ENCODE assay signal across 17 cellular contexts in the genomic region with DNA sequence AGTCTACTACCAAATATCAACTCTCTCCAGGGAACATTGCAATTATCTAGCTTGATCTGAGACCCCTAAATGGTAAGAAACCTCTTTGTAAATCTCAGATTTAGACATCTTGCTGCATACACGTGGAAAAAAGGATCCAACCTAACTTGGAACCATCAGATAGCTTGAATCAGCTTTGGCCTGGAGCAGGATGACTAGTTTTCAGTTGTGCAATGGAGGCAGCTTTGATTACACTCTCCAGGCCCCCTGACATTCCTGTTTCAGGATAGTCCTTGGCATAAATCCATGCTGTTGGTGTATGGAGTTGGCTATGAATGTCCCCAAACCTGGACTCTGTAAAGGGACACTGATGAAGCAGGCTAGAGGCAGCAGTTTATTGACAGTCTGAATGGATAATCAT.
DNase-seq lines count a peak whose midpoint lies in the region; ATAC-seq, FAIRE-seq and TF ChIP-seq lines count a peak whose summit lies in the region.
"Had no signal": no experiment of that assay in that cellular context is flagged by ENCODE, and none has a peak within 500 bp of the region (broad histone marks: within the 10 kb centered on the region; RNA-seq: fewer than 3 reads in every experiment).

No MANE protein-coding gene starts in this region.

- ATAC-seq in naive thymus-derived CD4-positive, alpha-beta T cell, result no peak
- ATAC-seq: CD8-positive, alpha-beta T cell; HCT116 had no signal

- H3K36me3 ChIP-seq in bronchial epithelial cell (ENCODE audit: control insufficient read depth, insufficient read depth, low read length) (no peaks in the 10 kb centered on the region), tibial artery (no peaks in the 10 kb centered on the region)
- no peaks in the 10 kb centered on the region for H3K36me3 ChIP-seq in naive thymus-derived CD4-positive, alpha-beta T cell (ENCODE audit: control insufficient read depth in 2 of 3, insufficient read depth in 3 of 3, low read length in 3 of 3)
- H3K36me3 ChIP-seq: BE2C had no signal

- DNase-seq in H4 (ENCODE audit: low spot score) (peak; percentile 27), RWPE1 (ENCODE audit: low spot score) (peak; percentile 14), bronchial epithelial cell (ENCODE audit: low read depth) (peak; percentile 25), CD1c-positive myeloid dendritic cell (ENCODE audit: extremely low spot score) (no peak), HuH-7.5 (ENCODE audit: low spot score) (no peak), tibial artery (no peak)
- no peak for DNase-seq in naive thymus-derived CD4-positive, alpha-beta T cell
- DNase-seq: BE2C; Caco-2; CD8-positive, alpha-beta T cell; DND-41; GF-D8 had no signal

- no peak overlapping the region for H3K4me3 Mint-ChIP-seq in naive thymus-derived CD4-positive, alpha-beta T cell
- H3K4me3 Mint-ChIP-seq: CD8-positive, alpha-beta T cell had no signal

- H3K27me3 ChIP-seq in bronchial epithelial cell (ENCODE audit: control insufficient read depth, insufficient read depth, low read length) (no peaks in the 10 kb centered on the region), tibial artery (no peaks in the 10 kb centered on the region)
- no peaks in the 10 kb centered on the region for H3K27me3 ChIP-seq in naive thymus-derived CD4-positive, alpha-beta T cell (ENCODE audit: control insufficient read depth in 2 of 2, insufficient read depth in 2 of 2, low read length in 2 of 2)
- H3K27me3 ChIP-seq: BE2C had no signal

- no peaks in the 10 kb centered on the region for H3K27me3 Mint-ChIP-seq in naive thymus-derived CD4-positive, alpha-beta T cell

- CTCF ChIA-PET in RWPE1 (lab: Yijun Ruan, JAX), result no interaction called here
- CTCF ChIA-PET in naive thymus-derived CD4-positive, alpha-beta T cell (lab: Charles Lee), result no interaction called here

- no peaks in the 10 kb centered on the region for H3K4me1 ChIP-seq in naive thymus-derived CD4-positive, alpha-beta T cell (ENCODE audit: control insufficient read depth in 2 of 2, insufficient read depth in 2 of 2, low read length in 2 of 2)
- no peaks in the 10 kb centered on the region for H3K4me1 ChIP-seq in tibial artery
- H3K4me1 ChIP-seq: BE2C, Caco-2 had no signal

- TF ChIP-seq CTCF in RWPE1 (conservative IDR thresholded peaks at IDR 0.05; ENCODE audit: low read depth), result no peak
- no peak for TF ChIP-seq CTCF in bronchial epithelial cell (IDR thresholded peaks at IDR 0.05; ENCODE audit: insufficient read depth, low read length, severe bottlenecking)
- no peak for TF ChIP-seq CTCF in tibial artery (IDR thresholded peaks at IDR 0.05)

- H3K4me1 Mint-ChIP-seq in naive thymus-derived CD4-positive, alpha-beta T cell, result no peaks in the 10 kb centered on the region

- peaks cover 0 to 12% (median 6%) of the 10 kb centered on the region in 11 donors for H3K9me3 Mint-ChIP-seq in naive thymus-derived CD4-positive, alpha-beta T cell

- POLR2A ChIA-PET in RWPE1 (lab: Yijun Ruan, JAX; ENCODE audit: low non-redundant PET), result no interaction called here
- POLR2A ChIA-PET in naive thymus-derived CD4-positive, alpha-beta T cell (lab: Charles Lee), result no interaction called here

- no peak for FAIRE-seq in bronchial epithelial cell (lab: Jason Lieb, UNC)
- FAIRE-seq: A204.1, GM19239, H1 had no signal

- H3K27ac ChIP-seq in RWPE1 (no peak overlapping the region), tibial artery (no peak overlapping the region)
- no peak overlapping the region for H3K27ac ChIP-seq in naive thymus-derived CD4-positive, alpha-beta T cell (ENCODE audit: low read depth, low read length)
- H3K27ac ChIP-seq: C4-2B had no signal

- no peak overlapping the region for H3K4me3 ChIP-seq in bronchial epithelial cell (ENCODE audit: low read depth, low read length)
- no peak overlapping the region for H3K4me3 ChIP-seq in naive thymus-derived CD4-positive, alpha-beta T cell (ENCODE audit: low read length)
- no peak overlapping the region for H3K4me3 ChIP-seq in tibial artery

- H3K9me3 ChIP-seq in naive thymus-derived CD4-positive, alpha-beta T cell (ENCODE audit: control insufficient read depth in 2 of 3, low read length in 3 of 3), result peaks cover 0 to 5% (median 0%) of the 10 kb centered on the region in 3 experiments
- peaks cover 0 to 4% (median 0%) of the 10 kb centered on the region in 3 donors for H3K9me3 ChIP-seq in tibial artery
- H3K9me3 ChIP-seq: BE2C, Caco-2 had no signal

- H3K36me3 Mint-ChIP-seq in naive thymus-derived CD4-positive, alpha-beta T cell, result no peaks in the 10 kb centered on the region
- H3K36me3 Mint-ChIP-seq: CD8-positive, alpha-beta T cell had no signal

- no peak overlapping the region for H3K27ac Mint-ChIP-seq in naive thymus-derived CD4-positive, alpha-beta T cell
- H3K27ac Mint-ChIP-seq: CD8-positive, alpha-beta T cell had no signal

- intact Hi-C loops in naive thymus-derived CD4-positive, alpha-beta T cell (cut with micrococcal nuclease), result no loop called here
- intact Hi-C loops in tibial artery (cut with DNase I; ENCODE audit: low total_unique reads), result no loop called here

Comparison
In these comparisons a context has a peak if more than half of its experiments do, and no peak if none do; other contexts are left out.
1. DNase-seq: peak in H4 (single experiment), RWPE1 (single experiment) and bronchial epithelial cell (single experiment); none in naive thymus-derived CD4-positive, alpha-beta T cell (0 of 9), CD1c-positive myeloid dendritic cell (single experiment), HuH-7.5 (single experiment) and tibial artery (0 of 2).